24 cellular contexts compared by ENCODE assay signal in the genomic region with DNA sequence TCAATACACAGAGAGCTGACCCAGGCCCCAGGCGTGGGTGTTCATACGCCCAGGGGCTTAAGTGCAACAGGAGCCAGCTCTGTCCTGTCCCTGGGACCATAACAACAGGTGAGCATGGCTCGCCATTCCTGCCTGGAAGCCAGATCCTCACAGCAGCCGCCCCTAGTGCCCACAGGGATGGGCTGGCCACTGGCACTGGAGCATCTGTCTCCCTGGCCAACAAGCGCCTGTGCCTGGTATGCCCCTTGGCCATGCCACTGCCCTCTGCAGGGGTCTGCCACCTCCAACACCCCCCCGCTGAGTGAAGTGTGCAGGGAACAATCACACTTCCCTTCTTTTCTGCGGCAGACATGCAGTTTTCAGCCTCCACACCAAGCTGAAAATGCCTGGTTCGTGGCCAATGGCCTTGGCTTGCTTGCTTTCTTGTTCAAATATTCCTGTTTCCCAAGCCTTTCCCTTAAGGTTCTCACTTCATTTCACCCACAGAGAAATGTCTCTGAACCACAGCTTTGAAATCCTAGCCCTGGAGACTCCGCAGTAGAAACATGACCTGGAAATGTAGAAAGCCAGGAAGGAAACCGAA. TPM values are rescaled to one million over a fixed set of nuclear protein-coding genes. Genes with fewer than 3 reads are reported as not detected.
DNase-seq lines count a peak whose midpoint lies in the region; ATAC-seq and TF ChIP-seq lines count a peak whose summit lies in the region.
"Had no signal": no experiment of that assay in that cellular context is flagged by ENCODE, and none has a peak within 500 bp of the region (broad histone marks: within the 10 kb centered on the region; RNA-seq: fewer than 3 reads in every experiment).

No MANE protein-coding gene starts in this region.

- no peak for TF ChIP-seq POLR2A in testis (IDR thresholded peaks at IDR 0.05)

- peak; percentile 11 for ATAC-seq in GM23338
- no peak for ATAC-seq in GM18907 (IDR thresholded peaks at IDR 0.05; ENCODE audit: unreplicated experiment)
- no peak for ATAC-seq in HG02763 (IDR thresholded peaks at IDR 0.05; ENCODE audit: unreplicated experiment)
- ATAC-seq in HG03045 (IDR thresholded peaks at IDR 0.05; ENCODE audit: unreplicated experiment), result no peak
- no peak for ATAC-seq in HG03139 (IDR thresholded peaks at IDR 0.05; ENCODE audit: unreplicated experiment)
- ATAC-seq: activated T-cell treated with anti-CD3 and anti-CD28 coated beads, Interleukin-2, amount 50 U/mL, for 4 hours; GM12878 had no signal

- H3K9me3 ChIP-seq in endodermal cell (ENCODE audit: control insufficient read depth, low read length), result no peaks in the 10 kb centered on the region
- no peaks in the 10 kb centered on the region for H3K9me3 ChIP-seq in testis
- H3K9me3 ChIP-seq: Caco-2, SJCRH30 had no signal

- no peak for DNase-seq in GM23338 (ENCODE audit: low spot score)
- DNase-seq in endodermal cell, result peak; percentile 59
- peak; percentile 77 for DNase-seq in mesenteric fat pad (ENCODE audit: low spot score)
- DNase-seq in testis, result peak; percentile 50
- DNase-seq: activated CD4-positive, alpha-beta T cell treated with anti-CD3 and anti-CD28 coated beads for 1 hour; activated T-cell treated with anti-CD3 and anti-CD28 coated beads, Interleukin-2, amount 50 U/mL, for 4 hours; Caco-2; DMS79 treated with DMSO at 0.1 percent for 48 hours; Kasumi-1; MV-4-11; NCI-H1694; NCI-H524 treated with DMSO at 0.1 percent for 48 hours; T-helper 1 cell had no signal

- H3K27me3 ChIP-seq in GM23338 (ENCODE audit: insufficient read depth), result no peaks in the 10 kb centered on the region
- H3K27me3 ChIP-seq in endodermal cell (ENCODE audit: control insufficient read depth, insufficient read depth, low read length, poor library complexity, severe bottlenecking), result no peaks in the 10 kb centered on the region
- H3K27me3 ChIP-seq in testis, result no peaks in the 10 kb centered on the region
- H3K27me3 ChIP-seq: SJCRH30 had no signal

- H3K27ac Mint-ChIP-seq in GM23338, result no peak overlapping the region
- H3K27ac Mint-ChIP-seq in endodermal cell, result no peak overlapping the region
- H3K27ac Mint-ChIP-seq: dendritic cell treated with granulocyte-macrophage colony-stimulating factor and Interleukin-4, amounts not matched to agents 40 ng/mL and 50 ng/mL, for 4 days; stimulated activated naive CD8-positive, alpha-beta T cell treated with anti-CD3 and anti-CD28 coated beads, Interleukin-15, Interleukin-2, amounts not matched to agents 100 ng/mL and 50 ng/mL, for 24 hours; type B pancreatic cell had no signal

- H3K9me3 Mint-ChIP-seq in GM23338 (peaks cover 4% of the 10 kb centered on the region; the same call in 2 of the 3 replicates), endodermal cell (no peaks in the 10 kb centered on the region)
- H3K9me3 Mint-ChIP-seq: activated T-cell treated with anti-CD3 and anti-CD28 coated beads, Interleukin-2, amount 50 U/mL, for 4 hours; dendritic cell treated with granulocyte-macrophage colony-stimulating factor and Interleukin-4, amounts not matched to agents 40 ng/mL and 50 ng/mL, for 4 days; stimulated activated naive CD8-positive, alpha-beta T cell treated with anti-CD3 and anti-CD28 coated beads, Interleukin-15, Interleukin-2, amounts not matched to agents 100 ng/mL and 50 ng/mL, for 24 hours; type B pancreatic cell had no signal

- H3K4me3 Mint-ChIP-seq in GM23338, result no peak overlapping the region
- no peak overlapping the region for H3K4me3 Mint-ChIP-seq in endodermal cell
- H3K4me3 Mint-ChIP-seq: activated T-cell treated with anti-CD3 and anti-CD28 coated beads, Interleukin-2, amount 50 U/mL, for 4 hours; dendritic cell treated with granulocyte-macrophage colony-stimulating factor and Interleukin-4, amounts not matched to agents 40 ng/mL and 50 ng/mL, for 4 days; stimulated activated naive CD8-positive, alpha-beta T cell treated with anti-CD3 and anti-CD28 coated beads, Interleukin-15, Interleukin-2, amounts not matched to agents 100 ng/mL and 50 ng/mL, for 24 hours; type B pancreatic cell had no signal

- intact Hi-C loops in testis (cut with DNase I; ENCODE audit: low total_unique reads), result no loop called here

- 85 to 93% methylated on average over 6 to 10 of the region's 10 CpGs for WGBS in endodermal cell (ENCODE audit: insufficient coverage in 1 of 2, insufficient read length in 1 of 2), 2 experiments
- WGBS in testis, 2 donors, result 63 to 75% methylated on average over 8 to 10 of the region's 10 CpGs

- peaks cover 4% of the 10 kb centered on the region; the same call in 2 of the 3 replicates for H3K36me3 Mint-ChIP-seq in GM23338 (ENCODE audit: low read depth)
- no peaks in the 10 kb centered on the region for H3K36me3 Mint-ChIP-seq in endodermal cell (ENCODE audit: low read depth)

- no peaks in the 10 kb centered on the region for H3K79me2 ChIP-seq in GM23338 (replicated peaks; ENCODE audit: insufficient read depth)

- H3K4me1 Mint-ChIP-seq in GM23338 (peaks cover 50% of the 10 kb centered on the region), endodermal cell (peaks cover 55% of the 10 kb centered on the region)

- no peak for TF ChIP-seq CTCF in GM23338 (conservative IDR thresholded peaks at IDR 0.05; ENCODE audit: low read depth in 2 of 2)
- no peak for TF ChIP-seq CTCF in endodermal cell (conservative IDR thresholded peaks at IDR 0.05)
- TF ChIP-seq CTCF in testis (IDR thresholded peaks at IDR 0.05), result no peak

- no peak overlapping the region for H3K9ac ChIP-seq in endodermal cell (ENCODE audit: extremely low read depth, low read length, poor library complexity, severe bottlenecking)

- H3K27me3 Mint-ChIP-seq in GM23338 (ENCODE audit: insufficient read depth, low read depth, poor library complexity), result peaks cover 10% of the 10 kb centered on the region
- peaks cover 2% of the 10 kb centered on the region for H3K27me3 Mint-ChIP-seq in endodermal cell (ENCODE audit: insufficient read depth)

- H3K4me2 ChIP-seq in GM23338, result no peak overlapping the region

- no peaks in the 10 kb centered on the region for H3K9me2 ChIP-seq in GM23338 (ENCODE audit: insufficient read depth)

- H3K36me3 ChIP-seq in GM23338 (ENCODE audit: insufficient read depth) (no peaks in the 10 kb centered on the region), endodermal cell (ENCODE audit: control insufficient read depth, insufficient read depth, low read length) (no peaks in the 10 kb centered on the region), testis (ENCODE audit: low read depth, missing control alignments) (no peaks in the 10 kb centered on the region)
- H3K36me3 ChIP-seq: SJCRH30 had no signal

- no peaks in the 10 kb centered on the region for H4K20me1 ChIP-seq in GM23338 (replicated peaks; ENCODE audit: insufficient read depth)

- H3K4me3 ChIP-seq in GM23338 (no peak overlapping the region), endodermal cell (ENCODE audit: low read length) (no peak overlapping the region), testis (no peak overlapping the region)
- H3K4me3 ChIP-seq: GM12878, SJCRH30 had no signal

- H3K4me1 ChIP-seq in GM23338 (ENCODE audit: insufficient read depth), result peaks cover 31% of the 10 kb centered on the region
- peaks cover 4% of the 10 kb centered on the region for H3K4me1 ChIP-seq in endodermal cell (ENCODE audit: control insufficient read depth, insufficient read depth, low read length)
- H3K4me1 ChIP-seq in testis, result peaks cover 43% of the 10 kb centered on the region
- H3K4me1 ChIP-seq: SJCRH30 had no signal

- no peak overlapping the region for H2AFZ ChIP-seq in GM23338

- no peaks in the 10 kb centered on the region for H3F3A ChIP-seq in GM23338 (replicated peaks; ENCODE audit: low read depth)

- H3K27ac ChIP-seq in GM23338 (ENCODE audit: low read depth) (no peak overlapping the region), endodermal cell (ENCODE audit: low read depth, low read length) (no peak overlapping the region), testis (peak overlapping the region in 1 of 2 donors; percentile 53)
- H3K27ac ChIP-seq: HL-60, SJCRH30 had no signal

TF ChIP-seq in GM23338, 12 proteins besides CTCF, POLR2A, EP300 and RAD21 (continues in another document):
- TF ChIP-seq CREB1 (CRISPR knock-in tag; IDR thresholded peaks at IDR 0.05; ENCODE audit: low read depth) (no peak), EZH2phosphoT487 (IDR thresholded peaks at IDR 0.05; ENCODE audit: unreplicated experiment) (no peak), STAT1 (IDR thresholded peaks at IDR 0.05; ENCODE audit: unreplicated experiment) (no peak), EZH2 (IDR thresholded peaks at IDR 0.05; ENCODE audit: low read depth, unreplicated experiment) (no peak), JUNB (IDR thresholded peaks at IDR 0.05; ENCODE audit: unreplicated experiment) (no peak)
- TF ChIP-seq, protein P1, sequence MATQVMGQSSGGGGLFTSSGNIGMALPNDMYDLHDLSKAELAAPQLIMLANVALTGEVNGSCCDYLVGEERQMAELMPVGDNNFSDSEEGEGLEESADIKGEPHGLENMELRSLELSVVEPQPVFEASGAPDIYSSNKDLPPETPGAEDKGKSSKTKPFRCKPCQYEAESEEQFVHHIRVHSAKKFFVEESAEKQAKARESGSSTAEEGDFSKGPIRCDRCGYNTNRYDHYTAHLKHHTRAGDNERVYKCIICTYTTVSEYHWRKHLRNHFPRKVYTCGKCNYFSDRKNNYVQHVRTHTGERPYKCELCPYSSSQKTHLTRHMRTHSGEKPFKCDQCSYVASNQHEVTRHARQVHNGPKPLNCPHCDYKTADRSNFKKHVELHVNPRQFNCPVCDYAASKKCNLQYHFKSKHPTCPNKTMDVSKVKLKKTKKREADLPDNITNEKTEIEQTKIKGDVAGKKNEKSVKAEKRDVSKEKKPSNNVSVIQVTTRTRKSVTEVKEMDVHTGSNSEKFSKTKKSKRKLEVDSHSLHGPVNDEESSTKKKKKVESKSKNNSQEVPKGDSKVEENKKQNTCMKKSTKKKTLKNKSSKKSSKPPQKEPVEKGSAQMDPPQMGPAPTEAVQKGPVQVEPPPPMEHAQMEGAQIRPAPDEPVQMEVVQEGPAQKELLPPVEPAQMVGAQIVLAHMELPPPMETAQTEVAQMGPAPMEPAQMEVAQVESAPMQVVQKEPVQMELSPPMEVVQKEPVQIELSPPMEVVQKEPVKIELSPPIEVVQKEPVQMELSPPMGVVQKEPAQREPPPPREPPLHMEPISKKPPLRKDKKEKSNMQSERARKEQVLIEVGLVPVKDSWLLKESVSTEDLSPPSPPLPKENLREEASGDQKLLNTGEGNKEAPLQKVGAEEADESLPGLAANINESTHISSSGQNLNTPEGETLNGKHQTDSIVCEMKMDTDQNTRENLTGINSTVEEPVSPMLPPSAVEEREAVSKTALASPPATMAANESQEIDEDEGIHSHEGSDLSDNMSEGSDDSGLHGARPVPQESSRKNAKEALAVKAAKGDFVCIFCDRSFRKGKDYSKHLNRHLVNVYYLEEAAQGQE (IDR thresholded peaks at IDR 0.05; ENCODE audit: unreplicated experiment), result no peak

RNA-seq across cellular contexts. Expression of a gene that starts 50.7 kb away (rescaled TPM):
- total RNA-seq in GM23338 (2014; rRNA removed; shearing (Covaris generic)), result 5.2 and 6.3 TPM in 2 replicates
- polyA plus RNA-seq in GM23338 (2016; fragmentation: Nextera tagmentation; extraction: Ambion mirVana) (4.4 and 5.6 TPM in 2 replicates), testis (ENCODE audit: insufficient read depth, low read depth, low replicate concordance) (20.9 TPM)
- total RNA-seq in endodermal cell (10 to 100 TPM; 13.9 to 15.4 TPM), mesenteric fat pad (86.9 TPM), testis (10 to 100 TPM; 28.4 to 34.6 TPM)
- polyA plus RNA-seq in endodermal cell (2013, experiment 1 of 2), result 5.3 TPM
- polyA plus RNA-seq in endodermal cell (2013, experiment 2 of 2), result 4.5 TPM
- total RNA-seq: activated CD8-positive, alpha-beta memory T cell treated with anti-CD3 and anti-CD28 coated beads for 36 hours had no signal
